ENCODE assay signal across 16 cellular contexts in genomic region chr1:117567976-117568375, GRCh38. TPM values are rescaled to one million over a fixed set of nuclear protein-coding genes. Genes with fewer than 3 reads are reported as not detected.
A peak's percentile ranks its signal among the peaks of the same experiment; 100 is the strongest.
DNase-seq lines count a peak whose midpoint lies in the region; ATAC-seq and TF ChIP-seq lines count a peak whose summit lies in the region.
"Had no signal": no experiment of that assay in that cellular context is flagged by ENCODE, and none has a peak within 500 bp of the region (broad histone marks: within the 10 kb centered on the region; RNA-seq: fewer than 3 reads in every experiment).

No MANE protein-coding gene starts in this region.

- no peak for ATAC-seq in right cardiac atrium
- ATAC-seq in activated CD8-positive, alpha-beta T cell treated with anti-CD3 and anti-CD28 coated beads, Interleukin-2, amount 10 ng/mL, durations not matched to agents 7 days and 5 days: no peak
- ATAC-seq: CD8-positive, alpha-beta T cell had no signal

- H3K4me3 Mint-ChIP-seq in activated CD8-positive, alpha-beta T cell treated with anti-CD3 and anti-CD28 coated beads, Interleukin-2, amount 10 ng/mL, durations not matched to agents 7 days and 5 days: no peak overlapping the region
- H3K4me3 Mint-ChIP-seq: CD8-positive, alpha-beta T cell; HFFc6; IgD-negative memory B cell had no signal

- H3K9me3 ChIP-seq in right atrium auricular region: no peaks in the 10 kb centered on the region
- H3K9me3 ChIP-seq in right cardiac atrium (ENCODE audit: control insufficient read depth, low read length): no peaks in the 10 kb centered on the region
- no peaks in the 10 kb centered on the region for H3K9me3 ChIP-seq in vagina
- H3K9me3 ChIP-seq: BE2C had no signal

- TF ChIP-seq CTCF in right atrium auricular region (IDR thresholded peaks at IDR 0.05): no peak
- TF ChIP-seq CTCF in lower leg skin (IDR thresholded peaks at IDR 0.05): no peak
- no peak for TF ChIP-seq CTCF in vagina (IDR thresholded peaks at IDR 0.05)

- POLR2A ChIA-PET in activated CD8-positive, alpha-beta T cell treated with anti-CD3 and anti-CD28 coated beads, Interleukin-2, amount 10 ng/mL, durations not matched to agents 7 days and 5 days (lab: Charles Lee): no interaction called here

- intact Hi-C loops in right cardiac atrium (cut with DNase I): no loop called here
- intact Hi-C loops in lower leg skin (cut with DNase I; ENCODE audit: low total_unique reads): no loop called here
- intact Hi-C loops in vagina (cut with DNase I): no loop called here

- H3K36me3 ChIP-seq in right atrium auricular region (no peaks in the 10 kb centered on the region), vagina (no peaks in the 10 kb centered on the region)
- H3K36me3 ChIP-seq: BE2C had no signal

- CTCF ChIA-PET in activated CD8-positive, alpha-beta T cell treated with anti-CD3 and anti-CD28 coated beads, Interleukin-2, amount 10 ng/mL, durations not matched to agents 7 days and 5 days (lab: Charles Lee): interaction anchor here (1.0 to 2.0 kb wide), 4 partner anchors 33 to 186 kb away, joined by 3 to 11 read pairs (median 4); no protein-coding TSS in a partner anchor

- no peaks in the 10 kb centered on the region for H3K9me3 Mint-ChIP-seq in activated CD8-positive, alpha-beta T cell treated with anti-CD3 and anti-CD28 coated beads, Interleukin-2, amount 10 ng/mL, durations not matched to agents 7 days and 5 days (ENCODE audit: insufficient read depth)
- H3K9me3 Mint-ChIP-seq: CD8-positive, alpha-beta T cell; HFFc6; IgD-negative memory B cell had no signal

- DNase-seq in right atrium auricular region (ENCODE audit: low spot score) (peak; percentile 16), right cardiac atrium (no peak), ecto neural progenitor cell (ENCODE audit: low spot score) (peak; percentile 13), lower leg skin (ENCODE audit: low spot score in 2 of 2) (peak; percentile 7 to 57), vagina (ENCODE audit: extremely low spot score in 2 of 2) (peak; percentile 43 to 52), substantia nigra (lab: John Stamatoyannopoulos, UW) (no peak), NCI-H2107 treated with DMSO at 0.1 percent for 48 hours (lab: John Stamatoyannopoulos, UW; ENCODE audit: unreplicated experiment) (no peak)
- no peak for DNase-seq in activated CD8-positive, alpha-beta T cell treated with anti-CD3 and anti-CD28 coated beads, Interleukin-2, amount 10 ng/mL, durations not matched to agents 7 days and 5 days
- DNase-seq: BE2C, COR-L47, GDM1, HCEC 1CT, HFFc6 had no signal

- peaks cover 24% of the 10 kb centered on the region for H3K4me1 Mint-ChIP-seq in activated CD8-positive, alpha-beta T cell treated with anti-CD3 and anti-CD28 coated beads, Interleukin-2, amount 10 ng/mL, durations not matched to agents 7 days and 5 days (ENCODE audit: low read depth)

- H3K27ac ChIP-seq in right atrium auricular region (no peak overlapping the region), right cardiac atrium (ENCODE audit: low read length) (no peak overlapping the region), vagina (no peak overlapping the region), substantia nigra (ENCODE audit: low read depth, low read length, poor library complexity, severe bottlenecking) (no peak overlapping the region)
- H3K27ac ChIP-seq: C4-2B had no signal

- no peaks in the 10 kb centered on the region for H3K36me3 Mint-ChIP-seq in activated CD8-positive, alpha-beta T cell treated with anti-CD3 and anti-CD28 coated beads, Interleukin-2, amount 10 ng/mL, durations not matched to agents 7 days and 5 days (ENCODE audit: low read depth)
- H3K36me3 Mint-ChIP-seq: CD8-positive, alpha-beta T cell; IgD-negative memory B cell had no signal

- no peak for TF ChIP-seq POLR2A in lower leg skin (IDR thresholded peaks at IDR 0.05)
- TF ChIP-seq POLR2A in vagina (IDR thresholded peaks at IDR 0.05): no peak

- no peak overlapping the region for H3K27ac Mint-ChIP-seq in activated CD8-positive, alpha-beta T cell treated with anti-CD3 and anti-CD28 coated beads, Interleukin-2, amount 10 ng/mL, durations not matched to agents 7 days and 5 days
- H3K27ac Mint-ChIP-seq: CD8-positive, alpha-beta T cell; HFFc6; IgD-negative memory B cell had no signal

- 71% methylated on average over 3 of the region's 3 CpGs for WGBS in right cardiac atrium
- 68 to 74% methylated on average over 3 of the region's 3 CpGs for WGBS in lower leg skin, 2 donors

- no peaks in the 10 kb centered on the region for H3K4me1 ChIP-seq in right atrium auricular region
- no peaks in the 10 kb centered on the region for H3K4me1 ChIP-seq in right cardiac atrium (ENCODE audit: control insufficient read depth, insufficient read depth, low read length)
- H3K4me1 ChIP-seq in vagina: no peaks in the 10 kb centered on the region
- H3K4me1 ChIP-seq: BE2C had no signal

- H3K27me3 Mint-ChIP-seq in activated CD8-positive, alpha-beta T cell treated with anti-CD3 and anti-CD28 coated beads, Interleukin-2, amount 10 ng/mL, durations not matched to agents 7 days and 5 days (ENCODE audit: low read depth): peaks cover 6% of the 10 kb centered on the region

- H3K4me3 ChIP-seq in right atrium auricular region: no peak overlapping the region
- no peak overlapping the region for H3K4me3 ChIP-seq in right cardiac atrium (ENCODE audit: low read length)
- no peak overlapping the region for H3K4me3 ChIP-seq in lower leg skin (ENCODE audit: low read depth, poor library complexity, severe bottlenecking)
- no peak overlapping the region for H3K4me3 ChIP-seq in vagina

- H3K27me3 ChIP-seq in right atrium auricular region: no peaks in the 10 kb centered on the region
- no peaks in the 10 kb centered on the region for H3K27me3 ChIP-seq in right cardiac atrium (ENCODE audit: control insufficient read depth, insufficient read depth)
- H3K27me3 ChIP-seq in vagina: no peaks in the 10 kb centered on the region
- H3K27me3 ChIP-seq: BE2C had no signal

RNA-seq across cellular contexts. Expression of gene TENT5C, which starts 37.9 kb away (rescaled TPM):
- 10 to 100 TPM; 17.0 to 20.1 TPM for total RNA-seq in right atrium auricular region
- 10 to 100 TPM; 20.4 to 33.1 (median 31.7) TPM for total RNA-seq in right cardiac atrium
- polyA plus RNA-seq in right cardiac atrium: 9.5 TPM
- total RNA-seq in lower leg skin: 1 to 10 TPM; 1.9 to 4.3 (median 2.8) TPM
- total RNA-seq in vagina: 4.2 TPM
- total RNA-seq in activated CD8-positive, alpha-beta T cell treated with anti-CD3 and anti-CD28 coated beads, Interleukin-2, amount 10 ng/mL, durations not matched to agents 7 days and 5 days: 10 to 100 TPM; 20.7 to 20.8 TPM

Comparison
In these comparisons a context has a peak if more than half of its experiments do, and no peak if none do; other contexts are left out.
1. DNase-seq: peak in right atrium auricular region (single experiment), ecto neural progenitor cell (single experiment), lower leg skin (2 of 2) and vagina (2 of 2); none in right cardiac atrium (0 of 3), substantia nigra (0 of 49), activated CD8-positive, alpha-beta T cell treated with anti-CD3 and anti-CD28 coated beads, Interleukin-2, amount 10 ng/mL, durations not matched to agents 7 days and 5 days (single experiment) and NCI-H2107 treated with DMSO at 0.1 percent for 48 hours (single experiment).